Comparison of ENCODE assay signal across 8 cellular contexts in the genomic region with DNA sequence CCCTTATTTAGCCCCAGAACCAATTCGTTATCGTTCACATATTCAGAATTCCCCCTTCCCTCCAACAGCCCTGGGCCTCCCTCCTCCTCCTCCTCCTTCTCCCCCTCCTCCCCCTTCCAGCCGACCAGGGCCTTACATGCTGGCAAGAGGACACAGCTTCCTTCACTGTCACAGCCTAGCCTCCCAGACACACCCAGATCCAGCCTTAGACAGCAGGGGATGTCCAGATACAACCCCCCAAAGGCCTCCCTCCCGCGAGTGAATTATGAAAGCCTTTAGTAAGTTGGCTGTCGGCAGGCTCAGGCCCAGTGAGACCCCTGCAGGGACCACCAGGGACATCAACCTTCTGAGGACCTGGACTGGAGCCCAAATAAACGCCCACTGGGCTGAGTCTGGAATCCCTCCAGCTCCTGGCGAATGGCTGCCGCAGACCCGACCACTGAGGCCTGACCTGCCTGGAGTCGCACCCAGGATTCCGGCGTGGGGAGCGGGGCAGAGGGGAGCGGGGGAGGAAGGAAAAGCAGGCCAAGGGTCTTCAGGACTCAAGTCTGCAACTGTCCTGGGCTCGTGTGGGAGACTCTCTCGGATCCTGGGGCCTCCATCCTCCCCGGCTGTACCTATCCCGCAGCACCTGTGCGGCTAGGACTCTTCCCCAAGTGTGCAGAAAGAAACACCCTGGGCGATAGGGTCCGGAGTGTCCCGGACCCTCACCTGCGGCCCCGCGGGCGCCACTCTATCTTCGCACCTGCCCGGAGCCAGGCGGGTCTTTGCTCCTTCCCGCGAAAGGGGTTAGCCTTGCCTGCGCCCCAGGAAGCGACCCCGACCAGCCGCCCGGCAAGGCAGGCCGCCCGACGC. TPM values are rescaled to one million over a fixed set of nuclear protein-coding genes. Genes with fewer than 3 reads are reported as not detected.
DNase-seq lines count a peak whose midpoint lies in the region; ATAC-seq and TF ChIP-seq lines count a peak whose summit lies in the region.

No MANE protein-coding gene starts in this region.

- peak overlapping the region; percentile 93 for H3K4me3 ChIP-seq in RWPE2 (ENCODE audit: severe bottlenecking)
- peak overlapping the region; percentile 67 for H3K4me3 ChIP-seq in ectodermal cell (ENCODE audit: insufficient read depth, low read depth, low read length)
- peak overlapping the region; percentile 79 for H3K4me3 ChIP-seq in lung
- H3K4me3 ChIP-seq in thyroid gland (replicated peaks in 1 of 3), result peak overlapping the region; percentile 48 to 64 (median 57)

- intact Hi-C loops in thyroid gland (cut with DNase I), result no loop called here

- H3K36me3 ChIP-seq in RWPE2 (ENCODE audit: low read depth) (no peaks in the 10 kb centered on the region), ectodermal cell (ENCODE audit: control insufficient read depth, insufficient read depth, low read length) (no peaks in the 10 kb centered on the region), lung (ENCODE audit: control insufficient read depth in 2 of 2, insufficient read depth in 2 of 2, low read length in 2 of 2) (no peaks in the 10 kb centered on the region), thyroid gland (no peaks in the 10 kb centered on the region)

- TF ChIP-seq CTCF in RWPE2 (IDR thresholded peaks at IDR 0.05; ENCODE audit: poor library complexity, severe bottlenecking), result no peak
- no peak for TF ChIP-seq CTCF in lung (IDR thresholded peaks at IDR 0.05; ENCODE audit: control extremely low read depth, extremely low read depth)
- no peak for TF ChIP-seq CTCF in thyroid gland (IDR thresholded peaks at IDR 0.05)

- TF ChIP-seq POLR2A in thyroid gland (IDR thresholded peaks at IDR 0.05), result no peak

- ATAC-seq in HG02642 (IDR thresholded peaks at IDR 0.05; ENCODE audit: poor library complexity, unreplicated experiment) (peak; percentile 24), RWPE2 (ENCODE audit: low read depth) (peak; percentile 34), lung (ENCODE audit: insufficient read depth, low FRiP score) (no peak)

- H3K4me1 ChIP-seq in RWPE2 (ENCODE audit: insufficient read depth, poor library complexity, severe bottlenecking), result peaks cover 11% of the 10 kb centered on the region
- H3K4me1 ChIP-seq in ectodermal cell (ENCODE audit: control insufficient read depth, insufficient read depth, low read length), result peaks cover 18% of the 10 kb centered on the region
- H3K4me1 ChIP-seq in lung (ENCODE audit: control insufficient read depth in 2 of 2, insufficient read depth in 2 of 2, low read length in 2 of 2), result peaks cover 9 to 21% of the 10 kb centered on the region in 2 donors
- peaks cover 34 to 43% of the 10 kb centered on the region in 2 donors for H3K4me1 ChIP-seq in thyroid gland

- H3K27ac ChIP-seq in RWPE2 (ENCODE audit: poor library complexity, severe bottlenecking), result peak overlapping the region; percentile 51
- no peak overlapping the region for H3K27ac ChIP-seq in ectodermal cell (ENCODE audit: insufficient read depth, low read depth, low read length, poor library complexity, severe bottlenecking)
- H3K27ac ChIP-seq in lung (ENCODE audit: low read depth in 1 of 2, low read length in 1 of 2), result peak overlapping the region; percentile 68
- peak overlapping the region; percentile 37 to 87 (median 85) for H3K27ac ChIP-seq in thyroid gland

- DNase-seq in NCI-H2081 (lab: John Stamatoyannopoulos, UW) (peak; percentile 8 to 32), NCI-H2081 treated with DMSO at 0.1 percent for 48 hours (lab: John Stamatoyannopoulos, UW) (no peak), RWPE2 (ENCODE audit: low spot score) (peak; percentile 63), lung (ENCODE audit: low spot score) (no peak), thyroid gland (peak; percentile 50 to 57), KG1 (lab: John Stamatoyannopoulos, UW) (no peak)

- H3K9me3 ChIP-seq in RWPE2 (ENCODE audit: severe bottlenecking) (no peaks in the 10 kb centered on the region), ectodermal cell (ENCODE audit: control insufficient read depth, low read length) (no peaks in the 10 kb centered on the region), lung (ENCODE audit: control insufficient read depth in 2 of 2, insufficient read depth in 1 of 2, low read length in 1 of 2) (no peaks in the 10 kb centered on the region), thyroid gland (no peaks in the 10 kb centered on the region)

- H3K27me3 ChIP-seq in RWPE2 (ENCODE audit: insufficient read depth, poor library complexity, severe bottlenecking) (no peaks in the 10 kb centered on the region), ectodermal cell (ENCODE audit: control insufficient read depth, insufficient read depth, low read length, poor library complexity, severe bottlenecking) (peaks cover 39% of the 10 kb centered on the region), lung (ENCODE audit: control insufficient read depth, insufficient read depth) (no peaks in the 10 kb centered on the region), thyroid gland (no peaks in the 10 kb centered on the region)

- 4 to 5% methylated on average over 40 of the region's 40 CpGs for WGBS in ectodermal cell, 2 experiments
- 10 to 14% methylated on average over 33 to 40 of the region's 40 CpGs for WGBS in lung, 2 donors
- WGBS in thyroid gland, 2 donors, result 3 to 12% methylated on average over 6 to 20 of the region's 40 CpGs

RNA-seq across cellular contexts. Expression of gene SEPTIN8, which starts 0.7 kb away (rescaled TPM):
- polyA plus RNA-seq in ectodermal cell (2013, experiment 1 of 4), result 51.4 TPM
- 49.4 TPM for polyA plus RNA-seq in ectodermal cell (2013, experiment 2 of 4)
- 37.4 TPM for polyA plus RNA-seq in ectodermal cell (2013, experiment 3 of 4)
- polyA plus RNA-seq in ectodermal cell (2013, experiment 4 of 4), result 41.9 TPM
- 10 to 100 TPM; 27.5 to 37.8 TPM for total RNA-seq in lung
- polyA plus RNA-seq in lung, result 10 to 100 TPM; 12.4 to 16.5 TPM
- total RNA-seq in thyroid gland, result 10 to 100 TPM; 41.9 to 57.7 (median 46.7) TPM

RNA-seq across cellular contexts. Expression of gene CCNI2, which starts 29.1 kb away (rescaled TPM):
- polyA plus RNA-seq in ectodermal cell (2013, experiment 1 of 4), result not detected
- polyA plus RNA-seq in ectodermal cell (2013, experiment 2 of 4), result not detected
- polyA plus RNA-seq in ectodermal cell (2013, experiment 3 of 4), result not detected
- polyA plus RNA-seq in ectodermal cell (2013, experiment 4 of 4), result not detected
- total RNA-seq in lung, result under 1 TPM; 0.74 to 0.88 TPM
- under 1 TPM; 0.55 to 0.61 TPM for polyA plus RNA-seq in lung
- under 1 TPM in 3 of 4 donors, not detected in 1; 0.34 to 0.81 (median 0.67) TPM for total RNA-seq in thyroid gland

RNA-seq across cellular contexts. Expression of gene SOWAHA, which starts 36.8 kb away (rescaled TPM):
- polyA plus RNA-seq in ectodermal cell (2013, experiment 1 of 4), result not detected
- polyA plus RNA-seq in ectodermal cell (2013, experiment 2 of 4), result not detected
- polyA plus RNA-seq in ectodermal cell (2013, experiment 3 of 4), result not detected
- polyA plus RNA-seq in ectodermal cell (2013, experiment 4 of 4), result not detected
- total RNA-seq in lung, result under 1 TPM; 0.14 to 0.98 TPM
- under 1 TPM; 0.06 to 0.10 TPM for polyA plus RNA-seq in lung
- 1 to 10 TPM; 3.7 to 9.3 (median 4.6) TPM for total RNA-seq in thyroid gland

RNA-seq across cellular contexts. Expression of gene KIF3A, which starts 39.0 kb away (rescaled TPM):
- 22.4 TPM for polyA plus RNA-seq in ectodermal cell (2013, experiment 1 of 4)
- 19.6 TPM for polyA plus RNA-seq in ectodermal cell (2013, experiment 2 of 4)
- polyA plus RNA-seq in ectodermal cell (2013, experiment 3 of 4), result 13.9 TPM
- 14.7 TPM for polyA plus RNA-seq in ectodermal cell (2013, experiment 4 of 4)
- 10 to 100 TPM; 13.1 to 16.5 TPM for total RNA-seq in lung
- polyA plus RNA-seq in lung, result 1 to 10 TPM; 3.1 to 5.2 TPM
- 10 to 100 TPM in 2 of 4 donors, 1 to 10 TPM in 2; 8.2 to 12.2 (median 10.5) TPM for total RNA-seq in thyroid gland

RNA-seq across cellular contexts. Expression of gene SHROOM1, which starts 54.1 kb away (rescaled TPM):
- polyA plus RNA-seq in ectodermal cell (2013, experiment 1 of 4), result 0.74 TPM
- polyA plus RNA-seq in ectodermal cell (2013, experiment 2 of 4), result 1.00 TPM
- polyA plus RNA-seq in ectodermal cell (2013, experiment 3 of 4), result 1.5 TPM
- 0.85 TPM for polyA plus RNA-seq in ectodermal cell (2013, experiment 4 of 4)
- total RNA-seq in lung (10 to 100 TPM in 1 of 2 donors, 1 to 10 TPM in 1; 7.0 to 21.9 TPM), thyroid gland (10 to 100 TPM in 3 of 4 donors, 1 to 10 TPM in 1; 7.6 to 21.4 (median 14.2) TPM)
- 10 to 100 TPM in 1 of 2 donors, 1 to 10 TPM in 1; 7.9 to 15.0 TPM for polyA plus RNA-seq in lung

Comparison
In these comparisons a context has a peak if more than half of its experiments do, and no peak if none do; other contexts are left out.
1. DNase-seq: peak in NCI-H2081 (2 of 2), RWPE2 (single experiment) and thyroid gland (2 of 2); none in NCI-H2081 treated with DMSO at 0.1 percent for 48 hours (single experiment), lung (single experiment) and KG1 (single experiment).
2. Peak in every context shown above with its lines, with median percentiles within 50 percentile points of each other: H3K4me3 ChIP-seq.